8 cellular contexts compared by ENCODE assay signal in the genomic region with DNA sequence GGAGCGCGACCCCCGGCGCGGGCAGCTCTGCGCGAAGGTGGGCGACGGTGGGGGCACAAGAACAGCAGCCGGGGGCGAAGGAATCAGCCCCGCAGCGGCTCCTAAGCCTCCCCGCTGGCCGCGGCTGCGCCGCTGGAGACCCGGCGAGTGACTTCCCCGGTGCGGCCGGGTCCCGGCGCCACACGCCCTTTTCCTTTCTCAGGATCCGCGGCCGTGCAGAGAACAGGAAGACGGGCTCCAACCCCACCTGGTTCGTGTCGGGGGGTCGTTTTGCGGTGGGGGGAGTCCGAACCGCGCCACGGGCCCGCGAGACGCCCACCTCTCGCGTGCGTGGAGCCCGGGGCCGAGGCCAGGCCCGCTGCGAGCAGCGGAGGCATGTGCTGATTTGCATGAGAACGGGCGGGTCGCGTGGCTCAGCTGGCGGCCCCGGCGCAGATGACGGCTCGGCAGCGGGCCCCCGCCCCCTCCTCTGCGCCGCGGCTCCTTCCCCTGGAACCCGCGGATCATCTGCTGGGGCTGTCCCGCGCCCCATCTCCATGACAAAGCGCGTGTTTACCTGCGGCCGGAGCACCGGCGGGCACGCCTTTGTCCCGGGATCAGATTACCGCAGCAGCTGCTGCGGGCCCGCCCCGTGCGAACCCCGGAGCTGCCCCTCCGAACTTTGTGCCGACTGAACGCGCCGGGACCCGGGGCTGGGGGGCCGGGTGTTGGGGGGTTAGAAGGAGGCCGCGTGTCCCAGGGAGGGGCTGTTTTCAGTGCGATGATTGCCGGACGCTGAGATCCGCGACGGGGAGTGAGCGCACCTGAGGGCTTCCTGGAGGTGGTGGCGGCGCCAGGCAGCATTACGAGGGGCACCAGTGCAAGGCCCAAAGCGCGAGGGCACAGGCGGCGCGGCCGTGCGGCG. TPM values are rescaled to one million over a fixed set of nuclear protein-coding genes. Genes with fewer than 3 reads are reported as not detected.
DNase-seq lines count a peak whose midpoint lies in the region; ATAC-seq and TF ChIP-seq lines count a peak whose summit lies in the region.

No MANE protein-coding gene starts in this region.

- TF ChIP-seq CTCF in GM10248 (IDR thresholded peaks at IDR 0.05; ENCODE audit: control extremely low read depth, extremely low read depth, low read depth, missing control alignments) (no peak), GM23338 (conservative IDR thresholded peaks at IDR 0.05; ENCODE audit: low read depth in 2 of 2) (no peak), NB4 (IDR thresholded peaks at IDR 0.05; ENCODE audit: low read depth, low read length) (no peak), glutamatergic neuron (IDR thresholded peaks at IDR 0.05; ENCODE audit: partially characterized antibody, unreplicated experiment) (no peak)

- no peak overlapping the region for H4K12ac ChIP-seq in trophoblast cell (ENCODE audit: low read depth, low read length)

- peaks cover 62% of the 10 kb centered on the region for H3K27me3 Mint-ChIP-seq in GM23338 (ENCODE audit: insufficient read depth, low read depth, poor library complexity)
- H3K27me3 Mint-ChIP-seq in glutamatergic neuron (ENCODE audit: unreplicated experiment) = peaks cover 31% of the 10 kb centered on the region

- H3K4me1 ChIP-seq in GM23338 (ENCODE audit: insufficient read depth) (peaks cover 49% of the 10 kb centered on the region), trophoblast cell (ENCODE audit: control insufficient read depth in 1 of 2, insufficient read depth in 2 of 2, low read length in 2 of 2) (peaks cover 9 to 27% of the 10 kb centered on the region in 2 experiments)

- WGBS in trophoblast cell (ENCODE audit: extremely low coverage, insufficient coverage, insufficient read length) = no CpG with 5 or more reads among the region's 108 CpGs

- H3K4me1 Mint-ChIP-seq in GM23338 = peaks cover 49% of the 10 kb centered on the region
- H3K4me1 Mint-ChIP-seq in glutamatergic neuron (ENCODE audit: low read depth, unreplicated experiment) = peaks cover 30% of the 10 kb centered on the region

- H3K36me3 ChIP-seq in GM23338 (ENCODE audit: insufficient read depth) (peaks cover 11% of the 10 kb centered on the region; the same call in 1 of the 2 replicates), trophoblast cell (ENCODE audit: control insufficient read depth in 1 of 2, insufficient read depth in 2 of 2, low read length in 2 of 2) (no peaks in the 10 kb centered on the region)

- no peak overlapping the region for H3K4ac ChIP-seq in trophoblast cell (ENCODE audit: low read depth, low read length)

- peaks cover 25% of the 10 kb centered on the region for H3K9me3 Mint-ChIP-seq in GM23338
- H3K9me3 Mint-ChIP-seq in glutamatergic neuron (ENCODE audit: unreplicated experiment) = peaks cover 25% of the 10 kb centered on the region

- no peak overlapping the region for H2BK12ac ChIP-seq in trophoblast cell (ENCODE audit: low read length)

- CTCF ChIA-PET in GM10248 (lab: Yijun Ruan, JAX) = interaction anchor here (1.0 to 2.1 kb wide), 2 partner anchors 9 to 464 kb away, joined by 4 to 9 read pairs; no protein-coding TSS in a partner anchor

- H4K8ac ChIP-seq in trophoblast cell (ENCODE audit: low read depth, low read length) = no peak overlapping the region

- peak overlapping the region; percentile 62; the same call in 2 of the 3 replicates for H3K4me3 Mint-ChIP-seq in GM23338
- H3K4me3 Mint-ChIP-seq in glutamatergic neuron (ENCODE audit: unreplicated experiment) = peak overlapping the region; percentile 69

- no peak overlapping the region for H3K27ac Mint-ChIP-seq in GM23338
- no peak overlapping the region for H3K27ac Mint-ChIP-seq in glutamatergic neuron (ENCODE audit: unreplicated experiment)

- H3K4me3 ChIP-seq in GM23338 = peak overlapping the region; percentile 78
- H3K4me3 ChIP-seq in NB4 (ENCODE audit: low read depth, low read length) = peak overlapping the region; percentile 28
- peak overlapping the region; percentile 68 for H3K4me3 ChIP-seq in trophoblast cell (ENCODE audit: low read depth, low read length)

- H3K9ac ChIP-seq in trophoblast cell (ENCODE audit: low read length) = no peak overlapping the region

- H2AK5ac ChIP-seq in trophoblast cell (ENCODE audit: low read length) = no peak overlapping the region

- no peak overlapping the region for H2BK120ac ChIP-seq in trophoblast cell (ENCODE audit: insufficient read depth, low read length, poor library complexity)

- peak; percentile 59 for ATAC-seq in GM23338

- peak overlapping the region; percentile 45 for H3K14ac ChIP-seq in trophoblast cell (ENCODE audit: low read length)

- H3F3A ChIP-seq in GM23338 (replicated peaks; ENCODE audit: low read depth) = peaks cover 17% of the 10 kb centered on the region

- H2AFZ ChIP-seq in GM23338 (peak overlapping the region; percentile 69), trophoblast cell (ENCODE audit: insufficient read depth, low read length, poor library complexity) (peak overlapping the region; percentile 52)

- H4K91ac ChIP-seq in trophoblast cell (ENCODE audit: low read depth, low read length) = no peak overlapping the region

- DNase-seq in GM10248 (ENCODE audit: extremely low spot score) (peak; percentile 64), GM23338 (ENCODE audit: low spot score) (peak; percentile 95), NB4 (ENCODE audit: low read depth) (peak; percentile 73), activated T-cell treated with anti-CD3 and anti-CD28 coated beads for 4 hours (peak; percentile 54), glutamatergic neuron (peak; percentile 78), trophoblast cell (peak in 1 of 2 donors; percentile 46), pons (ENCODE audit: low spot score) (no peak), activated gamma-delta T cell treated with Interleukin-2 at 50 U/mL for 16 hours (no peak)

- peaks cover 14% of the 10 kb centered on the region for H3K9me3 ChIP-seq in trophoblast cell (ENCODE audit: insufficient read depth, low read depth, low read length)

- no peaks in the 10 kb centered on the region for H4K20me1 ChIP-seq in GM23338 (replicated peaks; ENCODE audit: insufficient read depth)

- no peaks in the 10 kb centered on the region for H3K9me2 ChIP-seq in GM23338 (ENCODE audit: insufficient read depth)

- H3K27me3 ChIP-seq in GM23338 (ENCODE audit: insufficient read depth) (peaks cover 69% of the 10 kb centered on the region), trophoblast cell (ENCODE audit: insufficient read depth, low read length) (peaks cover 70% of the 10 kb centered on the region)

- H3K79me1 ChIP-seq in trophoblast cell (ENCODE audit: low read length) = no peaks in the 10 kb centered on the region

- H3K27ac ChIP-seq in GM23338 (ENCODE audit: low read depth) (no peak overlapping the region), trophoblast cell (ENCODE audit: low read depth, low read length) (no peak overlapping the region)

- H3K18ac ChIP-seq in trophoblast cell (ENCODE audit: low read length) = no peak overlapping the region

- POLR2A ChIA-PET in GM10248 (lab: Yijun Ruan, JAX) = no interaction called here

- H3K36me3 Mint-ChIP-seq in GM23338 (ENCODE audit: low read depth) (peaks cover 22% of the 10 kb centered on the region), glutamatergic neuron (ENCODE audit: unreplicated experiment) (peaks cover 10% of the 10 kb centered on the region)

- no peak for TF ChIP-seq POLR2A in NB4 (IDR thresholded peaks at IDR 0.05; ENCODE audit: extremely low read depth, insufficient read length)

- no peaks in the 10 kb centered on the region for H3K79me2 ChIP-seq in GM23338 (replicated peaks; ENCODE audit: insufficient read depth)
- no peaks in the 10 kb centered on the region for H3K79me2 ChIP-seq in trophoblast cell (ENCODE audit: control insufficient read depth, insufficient read depth, low read length, poor library complexity)

- no peak overlapping the region for H3K23ac ChIP-seq in trophoblast cell (ENCODE audit: low read length)

- H3K4me2 ChIP-seq in GM23338 (peak overlapping the region; percentile 95), trophoblast cell (ENCODE audit: low read length) (peak overlapping the region; percentile 99)

- H2BK5ac ChIP-seq in trophoblast cell (ENCODE audit: low read depth, low read length, poor library complexity) = no peak overlapping the region

TF ChIP-seq in GM23338, 12 proteins besides CTCF, POLR2A, EP300 and RAD21:
- TF ChIP-seq CREB1 (CRISPR knock-in tag; IDR thresholded peaks at IDR 0.05; ENCODE audit: low read depth) (peak; percentile 77), NANOG (IDR thresholded peaks at IDR 0.05; ENCODE audit: borderline replicate concordance) (peak; percentile 56; the same call in 1 of the 2 replicates), EZH2 (IDR thresholded peaks at IDR 0.05; ENCODE audit: low read depth, unreplicated experiment) (no peak)
TF ChIP-seq in GM23338: peak in this region for 2.

RNA-seq across cellular contexts. Expression of a gene that starts 4.9 kb away (rescaled TPM):
- total RNA-seq in GM23338 (2014; rRNA removed; shearing (Covaris generic)) = 4.6 and 4.8 TPM in 2 replicates
- polyA plus RNA-seq in GM23338 (2016; fragmentation: Nextera tagmentation; extraction: Ambion mirVana) = 2.2 and 2.6 TPM in 2 replicates
- total RNA-seq in glutamatergic neuron (ENCODE audit: unreplicated experiment) = 34.3 TPM
- 5.2 and 5.8 TPM in 2 replicates for polyA plus RNA-seq in trophoblast cell (2013)

RNA-seq across cellular contexts. Expression of a gene that starts 10.8 kb away (rescaled TPM):
- total RNA-seq in GM23338 (2014; rRNA removed; shearing (Covaris generic)) = 14.4 and 16.7 TPM in 2 replicates
- polyA plus RNA-seq in GM23338 (2016; fragmentation: Nextera tagmentation; extraction: Ambion mirVana) = 5.8 and 7.2 TPM in 2 replicates
- total RNA-seq in glutamatergic neuron (ENCODE audit: unreplicated experiment) = 48.3 TPM
- polyA plus RNA-seq in trophoblast cell (2013) = 17.9 and 18.0 TPM in 2 replicates

Comparison
In these comparisons a context has a peak if more than half of its experiments do, and no peak if none do; other contexts are left out.
1. DNase-seq: peak in GM10248 (single experiment), GM23338 (single experiment), NB4 (single experiment), activated T-cell treated with anti-CD3 and anti-CD28 coated beads for 4 hours (single experiment) and glutamatergic neuron (single experiment); none in pons (single experiment) and activated gamma-delta T cell treated with Interleukin-2 at 50 U/mL for 16 hours (single experiment).
2. H3K4me3 ChIP-seq: peak in every context shown above with its lines; median percentile 78 in GM23338; 68 in trophoblast cell; 28 in NB4.